29 cellular contexts compared by ENCODE assay signal in the genomic region with DNA sequence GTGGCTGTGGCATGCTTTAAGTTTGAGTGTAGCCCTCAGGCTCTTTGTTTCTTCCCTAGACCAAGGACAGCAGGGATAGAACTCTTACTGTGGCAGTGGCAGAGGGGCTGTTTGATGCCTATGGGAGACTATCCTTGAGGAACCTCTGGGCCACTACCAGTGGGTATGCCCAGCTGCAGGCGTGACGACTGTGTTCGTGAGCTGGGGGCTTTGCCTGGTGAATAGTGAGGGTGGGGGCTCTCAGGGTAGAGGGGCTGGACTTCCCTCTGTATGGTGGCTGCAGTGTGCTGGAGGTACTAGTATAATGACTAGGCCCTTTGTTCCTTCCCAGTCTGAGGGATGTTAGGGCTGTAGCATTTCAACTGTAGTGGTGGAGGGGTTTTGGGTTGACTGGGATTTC.
"Had no signal": no experiment of that assay in that cellular context is flagged by ENCODE, and none has a peak within 500 bp of the region (broad histone marks: within the 10 kb centered on the region; RNA-seq: fewer than 3 reads in every experiment).

No MANE protein-coding gene starts in this region.

- FAIRE-seq: colon, endometrium, endothelial cell of umbilical vein, frontal cortex had no signal

- ATAC-seq: effector memory CD8-positive, alpha-beta T cell; esophagus mucosa; foreskin keratinocyte; gastrocnemius medialis; gastroesophageal sphincter; heart left ventricle; heart right ventricle had no signal

- H3K27me3 ChIP-seq: colonic mucosa, dorsolateral prefrontal cortex, esophagus muscularis mucosa, esophagus squamous epithelium, foreskin keratinocyte, gastrocnemius medialis, gastroesophageal sphincter, heart left ventricle, heart right ventricle had no signal

- H3K4me1 Mint-ChIP-seq: endodermal cell had no signal

- H3K36me3 ChIP-seq: colonic mucosa, esophagus muscularis mucosa, esophagus squamous epithelium, gastrocnemius medialis, gastroesophageal sphincter, heart left ventricle, heart right ventricle had no signal

- DNase-seq: colonic mucosa; cortex of kidney; dermis blood vessel endothelial cell; dorsolateral prefrontal cortex; effector CD4-positive, alpha-beta T cell; effector CD8-positive, alpha-beta T cell; effector memory CD4-positive, alpha-beta T cell; effector memory CD8-positive, alpha-beta T cell; endodermal cell; erythroblast; esophagus squamous epithelium; foreskin fibroblast; foreskin keratinocyte; foreskin melanocyte; gastrocnemius medialis; glutamatergic neuron; head of caudate nucleus; heart left ventricle; heart right ventricle had no signal

- H3K27ac Mint-ChIP-seq: dendritic cell treated with granulocyte-macrophage colony-stimulating factor and Interleukin-4, amounts not matched to agents 40 ng/mL and 50 ng/mL, for 4 days; effector memory CD8-positive, alpha-beta T cell; endodermal cell had no signal

- H3K4me1 ChIP-seq: colonic mucosa, esophagus muscularis mucosa, esophagus squamous epithelium, foreskin keratinocyte, gastrocnemius medialis, gastroesophageal sphincter, heart left ventricle, heart right ventricle had no signal

- H3K4me3 Mint-ChIP-seq: dendritic cell treated with granulocyte-macrophage colony-stimulating factor and Interleukin-4, amounts not matched to agents 40 ng/mL and 50 ng/mL, for 4 days; effector memory CD8-positive, alpha-beta T cell; endodermal cell had no signal

- H3K4me3 ChIP-seq: colonic mucosa, coronary artery, dorsolateral prefrontal cortex, esophagus muscularis mucosa, esophagus squamous epithelium, gastrocnemius medialis, gastroesophageal sphincter, heart left ventricle, heart right ventricle had no signal

- H3K27ac ChIP-seq: colonic mucosa, coronary artery, dorsolateral prefrontal cortex, epithelial cell of prostate, esophagus muscularis mucosa, esophagus squamous epithelium, foreskin keratinocyte, gastrocnemius medialis, gastroesophageal sphincter, heart left ventricle, heart right ventricle had no signal

- H3K9me3 ChIP-seq: colonic mucosa, esophagus muscularis mucosa, esophagus squamous epithelium, gastrocnemius medialis, gastroesophageal sphincter had no signal
